In the genomic region with DNA sequence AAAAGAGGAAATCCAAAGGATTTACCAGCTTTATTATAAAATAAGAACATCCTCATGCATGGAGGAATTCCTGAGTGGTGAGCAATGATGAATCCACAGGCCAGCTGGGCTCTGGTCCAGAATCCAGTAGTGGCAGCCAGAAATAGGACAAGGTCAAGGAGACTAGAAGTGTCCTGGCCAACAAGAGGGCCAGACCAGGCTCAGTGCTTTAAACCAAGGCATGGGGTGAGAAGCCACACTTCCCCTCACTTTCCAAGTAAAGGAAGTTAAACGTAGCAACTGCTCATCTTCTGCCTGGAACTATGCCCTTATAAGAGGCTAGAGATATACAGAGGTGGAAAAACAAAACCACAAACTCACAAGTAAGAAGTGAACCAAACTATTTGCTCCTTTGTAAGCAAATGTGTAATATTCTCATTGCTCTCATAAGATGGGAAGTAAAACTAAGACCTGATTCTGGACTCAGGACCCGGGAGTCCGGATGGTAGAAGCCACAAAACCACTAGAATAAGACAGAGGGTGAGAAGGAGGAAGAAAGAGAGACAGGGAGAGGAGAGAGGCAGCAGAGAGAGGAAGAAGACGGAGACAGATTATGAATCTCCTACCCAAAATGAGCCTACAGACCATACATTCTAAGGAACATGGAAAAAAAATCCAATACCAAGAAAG, we compare ENCODE assay signal across 8 cellular contexts.
DNase-seq lines count a peak whose midpoint lies in the region; ATAC-seq and TF ChIP-seq lines count a peak whose summit lies in the region.

No MANE protein-coding gene starts in this region.

- no peak overlapping the region for H2AFZ ChIP-seq in osteoblast (ENCODE audit: low read length)

- H3K4me2 ChIP-seq in osteoblast (ENCODE audit: insufficient read depth, low read length): peak overlapping the region; percentile 68

- no peaks in the 10 kb centered on the region for H4K20me1 ChIP-seq in osteoblast (ENCODE audit: insufficient read depth, low read length)

- no peaks in the 10 kb centered on the region for H3K36me3 ChIP-seq in osteoblast (ENCODE audit: insufficient read depth, low read length)

- in situ Hi-C loops in GM13977 (cut with MboI; ENCODE audit: low pct_unique_long_range_greater_than_20kb, low sequenced_read_pairs, unreplicated experiment): no loop called here

- H3K4me3 ChIP-seq in epithelial cell of esophagus (ENCODE audit: low read length): no peak overlapping the region
- H3K4me3 ChIP-seq in osteoblast (ENCODE audit: insufficient read depth, low read length): no peak overlapping the region

- TF ChIP-seq CTCF in epithelial cell of esophagus (IDR thresholded peaks at IDR 0.05; ENCODE audit: insufficient read depth, low read depth, low read length, missing control alignments) (no peak), osteoblast (IDR thresholded peaks at IDR 0.05; ENCODE audit: extremely low read depth, low read depth, low read length) (no peak), GM13977 (IDR thresholded peaks at IDR 0.05; ENCODE audit: extremely low read depth, insufficient read depth, missing control alignments) (no peak)

- H3K4me1 ChIP-seq in osteoblast (ENCODE audit: insufficient read depth, low read length): peaks cover 44% of the 10 kb centered on the region

- no peaks in the 10 kb centered on the region for H3K9me3 ChIP-seq in osteoblast (ENCODE audit: low read depth, low read length)

- DNase-seq in Daoy (ENCODE audit: low read depth): peak; percentile 71
- DNase-seq in RPMI8226: peak; percentile 47
- DNase-seq in epithelial cell of esophagus (ENCODE audit: low read depth): peak; percentile 59
- no peak for DNase-seq in osteoblast (ENCODE audit: insufficient read length, low spot score, missing footprints)
- no peak for DNase-seq in NCI-H526 treated with DMSO at 0.1 percent for 48 hours (lab: John Stamatoyannopoulos, UW)
- DNase-seq in NCI-H1436 treated with DMSO at 0.1 percent for 48 hours (lab: John Stamatoyannopoulos, UW): no peak
- no peak for DNase-seq in GM13977 (ENCODE audit: low spot score)

- H3K79me2 ChIP-seq in osteoblast (ENCODE audit: insufficient read depth, low read length): no peaks in the 10 kb centered on the region

- no peaks in the 10 kb centered on the region for H3K27me3 ChIP-seq in osteoblast (ENCODE audit: insufficient read depth, low read length)

- peak overlapping the region; percentile 61 for H3K27ac ChIP-seq in osteoblast (ENCODE audit: low read depth, low read length)

- ATAC-seq in activated CD4-positive, CD25-positive, alpha-beta regulatory T cell treated with anti-CD3 and anti-CD28 coated beads, Interleukin-2, amount 50 U/mL, for 24 hours: no peak

Comparison
In these comparisons a context has a peak if more than half of its experiments do, and no peak if none do; other contexts are left out.
1. DNase-seq: peak in Daoy (single experiment), RPMI8226 (single experiment) and epithelial cell of esophagus (single experiment); none in osteoblast (single experiment), NCI-H526 treated with DMSO at 0.1 percent for 48 hours (single experiment), NCI-H1436 treated with DMSO at 0.1 percent for 48 hours (single experiment) and GM13977 (single experiment).